ENCODE assay signal across 7 cellular contexts in the genomic region with DNA sequence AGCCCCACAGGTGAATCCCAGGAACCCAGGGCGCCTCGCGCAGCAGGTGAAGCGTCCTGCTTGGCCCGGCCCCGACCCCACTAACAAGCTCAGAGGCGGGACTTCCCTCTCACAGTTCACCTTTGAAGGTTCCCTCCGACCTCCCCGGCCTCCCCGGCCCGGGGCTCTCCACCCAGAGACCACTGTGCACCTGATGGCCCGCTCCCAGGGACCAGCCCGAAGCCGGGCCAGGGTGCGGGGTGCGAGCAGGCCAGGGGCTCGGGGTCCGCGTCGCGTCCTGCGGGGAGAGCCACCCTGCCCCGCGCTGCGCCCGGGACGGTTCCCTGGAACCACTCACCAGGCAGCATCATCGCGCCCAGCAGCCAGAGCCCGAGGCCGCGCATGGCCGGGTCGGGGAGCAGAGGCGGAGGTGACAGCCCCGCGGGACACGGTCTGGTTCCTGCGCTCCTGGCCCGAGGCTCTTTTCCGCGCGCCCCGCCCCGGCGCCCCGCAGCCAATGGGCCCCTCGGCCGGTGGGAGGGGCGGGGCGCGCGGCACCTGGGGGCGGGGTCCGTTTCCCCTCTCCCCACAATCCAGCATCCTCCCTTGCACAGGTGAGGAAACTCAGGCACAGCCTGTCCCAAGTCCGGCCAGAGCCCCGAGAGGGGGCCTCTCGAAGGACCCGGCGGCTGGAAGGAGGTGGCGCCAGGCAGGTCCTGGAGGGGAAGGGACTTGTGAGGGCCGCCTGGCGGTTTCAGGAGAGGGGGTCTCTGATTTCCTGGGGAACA. TPM values are rescaled to one million over a fixed set of nuclear protein-coding genes. Genes with fewer than 3 reads are reported as not detected.
DNase-seq lines count a peak whose midpoint lies in the region; ATAC-seq and TF ChIP-seq lines count a peak whose summit lies in the region.

A gene (minus strand): TSS at position 434 of the 767 bp plus-strand sequence. CDS start 51 bp downstream, at position 383.

- peak within 1 kb of the TSS; percentile 23 to 57 (median 43) for H3K27ac ChIP-seq in transverse colon

- H3K9me3 Mint-ChIP-seq in T-helper 2 cell treated with Interferon-gamma antibody and Interleukin-4, amounts not matched to agents 5 μg/mL and 100 μg/mL, for 36 hours: no peaks in the 10 kb centered on the region
- H3K9me3 Mint-ChIP-seq in chondrocyte (ENCODE audit: low read depth): no peaks in the 10 kb centered on the region

- in situ Hi-C loops in transverse colon (cut with MboI; ENCODE audit: low pct_ligation_motif_present in 1 of 4, low pct_unique_long_range_greater_than_20kb in 1 of 4, low sequenced_read_pairs in 3 of 4): no loop called here

- TF ChIP-seq POLR2A in transverse colon (IDR thresholded peaks at IDR 0.05): no peak

- WGBS in transverse colon (ENCODE audit: low coverage in 1 of 2), 2 donors: 20% methylated on average over 16 of the region's 63 CpGs; no CpG with 5 or more reads in 1 of the 2 donors

- peaks cover 25% of the 10 kb centered on the region for H3K4me1 Mint-ChIP-seq in T-helper 2 cell treated with Interferon-gamma antibody and Interleukin-4, amounts not matched to agents 5 μg/mL and 100 μg/mL, for 36 hours (ENCODE audit: low read depth)
- peaks cover 2% of the 10 kb centered on the region for H3K4me1 Mint-ChIP-seq in chondrocyte (ENCODE audit: low read depth)

- TF ChIP-seq EP300 in transverse colon (IDR thresholded peaks at IDR 0.05; ENCODE audit: low read depth): no peak

- ATAC-seq in GM19023 (IDR thresholded peaks at IDR 0.05; ENCODE audit: unreplicated experiment) (peak; percentile 45), HG02973 (IDR thresholded peaks at IDR 0.05; ENCODE audit: unreplicated experiment) (peak; percentile 43), mucosa of descending colon (peak; percentile 53)

- no peak within 1 kb of the TSS for H3K4me3 ChIP-seq in mucosa of descending colon
- peak within 1 kb of the TSS in 3 of 4 donors; percentile 7 to 39 (median 25) for H3K4me3 ChIP-seq in transverse colon

- H3K27me3 ChIP-seq in transverse colon: peaks cover 29% of the 10 kb centered on the region

- intact Hi-C loops in mucosa of descending colon (cut with DNase I, micrococcal nuclease) (no loop called here), transverse colon (cut with DNase I; ENCODE audit: low total_unique reads) (no loop called here)

- no peaks in the 10 kb centered on the region for H3K27me3 Mint-ChIP-seq in T-helper 2 cell treated with Interferon-gamma antibody and Interleukin-4, amounts not matched to agents 5 μg/mL and 100 μg/mL, for 36 hours (ENCODE audit: low read depth)
- H3K27me3 Mint-ChIP-seq in chondrocyte (ENCODE audit: low read depth): peaks cover 2% of the 10 kb centered on the region

- DNase-seq in T-helper 2 cell treated with Interferon-gamma antibody and Interleukin-4, amounts not matched to agents 5 μg/mL and 100 μg/mL, for 36 hours (ENCODE audit: low spot score): peak; percentile 74
- peak; percentile 60 for DNase-seq in central memory CD4-positive, alpha-beta T cell
- DNase-seq in mucosa of descending colon (peak; percentile 55 to 85 (median 71)), transverse colon (peak; percentile 63), chondrocyte (ENCODE audit: low spot score) (no peak)

- peak within 1 kb of the TSS; percentile 92 for H3K4me3 Mint-ChIP-seq in T-helper 2 cell treated with Interferon-gamma antibody and Interleukin-4, amounts not matched to agents 5 μg/mL and 100 μg/mL, for 36 hours
- H3K4me3 Mint-ChIP-seq in chondrocyte (ENCODE audit: unreplicated experiment): no peak within 1 kb of the TSS

- TF ChIP-seq CTCF in mucosa of descending colon (IDR thresholded peaks at IDR 0.05) (no peak), transverse colon (IDR thresholded peaks at IDR 0.05) (no peak), chondrocyte (IDR thresholded peaks at IDR 0.05) (no peak)

- H3K36me3 Mint-ChIP-seq in T-helper 2 cell treated with Interferon-gamma antibody and Interleukin-4, amounts not matched to agents 5 μg/mL and 100 μg/mL, for 36 hours (ENCODE audit: low read depth): peaks cover 21% of the 10 kb centered on the region
- H3K36me3 Mint-ChIP-seq in chondrocyte (ENCODE audit: low read depth): peaks cover 1% of the 10 kb centered on the region

- H3K9me3 ChIP-seq in mucosa of descending colon (no peaks in the 10 kb centered on the region), transverse colon (no peaks in the 10 kb centered on the region)

- H3K36me3 ChIP-seq in mucosa of descending colon (ENCODE audit: low read depth): no peaks in the 10 kb centered on the region
- peaks cover 0 to 8% (median 3%) of the 10 kb centered on the region in 4 donors for H3K36me3 ChIP-seq in transverse colon

- H3K4me1 ChIP-seq in mucosa of descending colon (ENCODE audit: low read depth) (peaks cover 8% of the 10 kb centered on the region), transverse colon (peaks cover 0 to 21% (median 15%) of the 10 kb centered on the region in 4 donors)

- H3K27ac Mint-ChIP-seq in T-helper 2 cell treated with Interferon-gamma antibody and Interleukin-4, amounts not matched to agents 5 μg/mL and 100 μg/mL, for 36 hours: peak within 1 kb of the TSS; percentile 90
- no peak within 1 kb of the TSS for H3K27ac Mint-ChIP-seq in chondrocyte (ENCODE audit: unreplicated experiment)

RNA-seq across cellular contexts. Expression of the gene that starts here (rescaled TPM):
- total RNA-seq in mucosa of descending colon: 1 to 10 TPM; 4.8 to 7.0 (median 5.2) TPM
- total RNA-seq in transverse colon: 10 to 100 TPM in 2 of 4 donors, 1 to 10 TPM in 2; 2.3 to 21.3 (median 13.7) TPM
- total RNA-seq in chondrocyte: 1.3 to 3.2 TPM (median 2.3 TPM) in 3 replicates
